9 cellular contexts compared by ENCODE assay signal in the genomic region with DNA sequence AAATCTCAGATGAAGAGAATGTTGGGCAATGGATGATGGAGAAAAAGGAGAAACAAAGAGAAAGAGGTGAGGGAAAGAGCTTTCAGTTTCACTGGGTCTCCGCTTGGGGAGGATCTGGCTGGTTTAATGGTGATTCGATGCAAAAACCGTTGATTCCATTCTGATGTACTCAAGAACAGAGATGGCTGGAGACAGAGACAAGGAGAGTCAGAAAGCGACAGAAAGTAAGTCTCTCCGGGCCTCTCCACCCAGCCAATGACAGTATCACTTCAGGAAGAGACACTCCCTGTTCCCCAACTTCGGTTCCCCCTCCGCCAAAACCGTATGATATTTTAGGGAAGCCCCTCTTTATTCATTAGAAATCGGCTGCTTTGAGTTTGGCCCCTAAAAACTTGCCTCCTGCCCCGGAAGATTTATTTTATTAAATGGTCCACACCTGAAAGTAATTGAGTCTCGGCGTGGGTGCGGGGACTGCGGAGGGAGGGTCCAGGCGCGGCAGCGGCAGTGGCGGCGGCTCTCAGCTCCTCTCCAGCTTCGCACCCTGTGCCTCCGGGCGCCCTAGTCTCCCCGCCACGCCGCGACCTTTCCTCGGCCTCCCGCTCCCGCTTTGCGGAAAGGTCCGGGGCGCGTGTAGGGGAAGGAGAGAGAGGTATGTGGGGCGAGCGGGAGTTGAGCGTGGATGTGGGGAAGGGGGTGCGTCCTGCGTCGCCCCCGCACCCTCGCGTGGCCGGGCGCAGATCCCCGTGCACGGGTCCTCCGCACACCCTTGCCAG. TPM values are rescaled to one million over a fixed set of nuclear protein-coding genes. Genes with fewer than 3 reads are reported as not detected.
DNase-seq lines count a peak whose midpoint lies in the region; ATAC-seq, FAIRE-seq and TF ChIP-seq lines count a peak whose summit lies in the region.
"Had no signal": no experiment of that assay in that cellular context is flagged by ENCODE, and none has a peak within 500 bp of the region (broad histone marks: within the 10 kb centered on the region; RNA-seq: fewer than 3 reads in every experiment).

No MANE protein-coding gene starts in this region.

- H3K9me3 ChIP-seq in A673 (ENCODE audit: low read depth, low read length, poor library complexity, severe bottlenecking): no peaks in the 10 kb centered on the region
- no peaks in the 10 kb centered on the region for H3K9me3 ChIP-seq in endothelial cell of umbilical vein (replicated peaks; ENCODE audit: control insufficient read depth, insufficient read depth, low read length)
- H3K9me3 ChIP-seq in PC-9 (ENCODE audit: insufficient read depth, low read depth): no peaks in the 10 kb centered on the region

- peak overlapping the region; percentile 59 to 72 (median 71) for H3K4me3 Mint-ChIP-seq in nephron

- H3K9me1 ChIP-seq in endothelial cell of umbilical vein (replicated peaks; ENCODE audit: control insufficient read depth, extremely low read depth, insufficient read depth, low read length): no peaks in the 10 kb centered on the region

- H3K27me3 Mint-ChIP-seq in nephron (ENCODE audit: low read depth): peaks cover 91% of the 10 kb centered on the region

- H3K9me2 ChIP-seq in PC-9 (ENCODE audit: insufficient read depth): no peaks in the 10 kb centered on the region

- intact Hi-C loops in A673 (cut with micrococcal nuclease; ENCODE audit: unreplicated experiment): no loop called here
- intact Hi-C loops in endothelial cell of umbilical vein (cut with micrococcal nuclease): no loop called here
- intact Hi-C loops in PC-9 (cut with micrococcal nuclease; ENCODE audit: unreplicated experiment): no loop called here

- CTCF ChIA-PET in A673 (lab: Charles Lee): no interaction called here
- CTCF ChIA-PET in endothelial cell of umbilical vein (lab: Charles Lee): interaction anchor here (1.8 to 2.0 kb wide), 2 partner anchors 8 to 15 kb away, joined by 4 to 6 read pairs; no protein-coding TSS in a partner anchor
- CTCF ChIA-PET in PC-9 (lab: Charles Lee): no interaction called here

- H3K4me2 ChIP-seq in endothelial cell of umbilical vein (ENCODE audit: insufficient read depth, low read length): peak overlapping the region; percentile 70
- H3K4me2 ChIP-seq in PC-9: no peak overlapping the region

- H3F3A ChIP-seq in PC-9 (ENCODE audit: insufficient read depth, low read depth): peaks cover 27% of the 10 kb centered on the region

- FAIRE-seq in endothelial cell of umbilical vein (lab: Jason Lieb, UNC) (no peak), HTR-8/SVneo (lab: Jason Lieb, UNC) (no peak)

- no peaks in the 10 kb centered on the region for H3K79me2 ChIP-seq in endothelial cell of umbilical vein (ENCODE audit: control insufficient read depth, insufficient read depth, low read length)
- no peaks in the 10 kb centered on the region for H3K79me2 ChIP-seq in PC-9 (ENCODE audit: low read depth)

- H3K36me3 Mint-ChIP-seq in nephron (ENCODE audit: low read depth): no peaks in the 10 kb centered on the region

- H3K27me3 ChIP-seq in A673 (replicated peaks; ENCODE audit: insufficient read depth, low read depth, low read length, poor library complexity) (peaks cover 60% of the 10 kb centered on the region), endothelial cell of umbilical vein (ENCODE audit: control insufficient read depth in 2 of 2, insufficient read depth in 2 of 2, low read length in 2 of 2) (peaks cover 56 to 58% of the 10 kb centered on the region in 2 experiments), PC-9 (ENCODE audit: insufficient read depth, low read depth) (no peaks in the 10 kb centered on the region)

- no peak overlapping the region for H2AFZ ChIP-seq in endothelial cell of umbilical vein (ENCODE audit: low read depth, low read length)
- no peak overlapping the region for H2AFZ ChIP-seq in PC-9

- no peaks in the 10 kb centered on the region for H3K9me3 Mint-ChIP-seq in nephron

- H3K4me1 ChIP-seq in A673 (ENCODE audit: insufficient read depth, low read length, poor library complexity, severe bottlenecking): peaks cover 17% of the 10 kb centered on the region
- H3K4me1 ChIP-seq in endothelial cell of umbilical vein (ENCODE audit: control insufficient read depth, extremely low read depth, insufficient read depth, low read length): peaks cover 6% of the 10 kb centered on the region
- H3K4me1 ChIP-seq in PC-9 (replicated peaks; ENCODE audit: insufficient read depth): peaks cover 37% of the 10 kb centered on the region
- H3K4me1 ChIP-seq: foreskin keratinocyte had no signal

- H4K20me1 ChIP-seq in endothelial cell of umbilical vein (replicated peaks; ENCODE audit: control insufficient read depth, extremely low read depth, insufficient read depth, low read length) (no peaks in the 10 kb centered on the region), PC-9 (ENCODE audit: insufficient read depth) (no peaks in the 10 kb centered on the region)

- POLR2A ChIA-PET in A673 (lab: Charles Lee; ENCODE audit: low non-redundant PET) (no interaction called here), endothelial cell of umbilical vein (lab: Charles Lee) (no interaction called here), PC-9 (lab: Charles Lee; ENCODE audit: unreplicated experiment) (no interaction called here)

- peak; percentile 17 for ATAC-seq in HG03432 (IDR thresholded peaks at IDR 0.05; ENCODE audit: unreplicated experiment)

- H3K9ac ChIP-seq in endothelial cell of umbilical vein (replicated peaks; ENCODE audit: extremely low read depth, insufficient read depth, low read length): no peak overlapping the region

- TF ChIP-seq CTCF in A673 (conservative IDR thresholded peaks at IDR 0.05; ENCODE audit: low read depth, low read length) (no peak), endothelial cell of umbilical vein (IDR thresholded peaks at IDR 0.05; ENCODE audit: extremely low read depth in 1 of 2, insufficient read depth in 1 of 2, low read depth in 1 of 2, low read length in 2 of 2) (no peak), nephron (IDR thresholded peaks at IDR 0.05; ENCODE audit: unreplicated experiment in 3 of 3) (no peak), PC-9 (conservative IDR thresholded peaks at IDR 0.05) (no peak)

- H3K4me3 ChIP-seq in A673 (ENCODE audit: low read depth, low read length, poor library complexity, severe bottlenecking) (peak overlapping the region; percentile 45), endothelial cell of umbilical vein (replicated peaks in 1 of 3; ENCODE audit: insufficient read depth in 1 of 3, low read depth in 1 of 3, low read length in 3 of 3) (no peak overlapping the region), PC-9 (no peak overlapping the region)

- no peak for TF ChIP-seq POLR2A in endothelial cell of umbilical vein (IDR thresholded peaks at IDR 0.05; ENCODE audit: low read depth, low read length)

- H3K36me3 ChIP-seq in A673 (ENCODE audit: insufficient read depth, low read length, poor library complexity, severe bottlenecking) (no peaks in the 10 kb centered on the region), endothelial cell of umbilical vein (ENCODE audit: control insufficient read depth in 2 of 2, extremely low read depth in 1 of 2, insufficient read depth in 2 of 2, low read length in 2 of 2) (no peaks in the 10 kb centered on the region), PC-9 (ENCODE audit: low read depth) (no peaks in the 10 kb centered on the region)

- peaks cover 22% of the 10 kb centered on the region for H3K4me1 Mint-ChIP-seq in nephron

- BruUV-seq in A673 (replicated peaks; lab: Mats Ljungman, UMichigan) (no TSS peak), endothelial cell of umbilical vein (replicated peaks; lab: Mats Ljungman, UMichigan) (no TSS peak), PC-9 (replicated peaks; lab: Mats Ljungman, UMichigan) (no TSS peak)

- no peak for DNase-seq in A673 (ENCODE audit: low spot score)
- DNase-seq in endothelial cell of umbilical vein (ENCODE audit: low read depth, low spot score): no peak
- DNase-seq in HTR-8/SVneo (ENCODE audit: insufficient read length, low spot score): no peak
- DNase-seq in PC-9: no peak
- no peak for DNase-seq in kidney glomerular epithelial cell (lab: John Stamatoyannopoulos, UW)
- DNase-seq in COLO668 (lab: John Stamatoyannopoulos, UW; ENCODE audit: unreplicated experiment): no peak
- DNase-seq: foreskin keratinocyte had no signal

- no peak overlapping the region for H3K27ac Mint-ChIP-seq in nephron

- H3K27ac ChIP-seq in A673 (ENCODE audit: low read depth, low read length, poor library complexity, severe bottlenecking) (no peak overlapping the region), endothelial cell of umbilical vein (ENCODE audit: insufficient read depth, low read depth, low read length) (no peak overlapping the region), PC-9 (no peak overlapping the region)
- H3K27ac ChIP-seq: foreskin keratinocyte had no signal

- dilution Hi-C loops in endothelial cell of umbilical vein (cut with MboI; ENCODE audit: extremely low pct_ligation_motif_present, low sequenced_read_pairs): no loop called here

RNA-seq across cellular contexts. Expression of a gene that starts 13.2 kb away (rescaled TPM):
- 0.81 and 0.84 TPM in 2 replicates for total RNA-seq in A673 (2021)
- not detected in 2 replicates for total RNA-seq in endothelial cell of umbilical vein
- polyA plus RNA-seq in endothelial cell of umbilical vein: not detected in 2 replicates
- not detected in 2 replicates for polyA plus RNA-seq in endothelial cell of umbilical vein (2011; cell fraction: cytosol; rRNA removed)
- not detected in 2 replicates for polyA plus RNA-seq in endothelial cell of umbilical vein (2011; cell fraction: nucleus; rRNA removed)
- not detected in 2 replicates for polyA plus RNA-seq in endothelial cell of umbilical vein (2012)
- polyA minus RNA-seq in endothelial cell of umbilical vein: not detected in 2 replicates
- not detected for polyA minus RNA-seq in endothelial cell of umbilical vein (2011; cell fraction: cytosol; rRNA and poly(A)+ RNA removed)
- polyA minus RNA-seq in endothelial cell of umbilical vein (2011; cell fraction: nucleus; rRNA and poly(A)+ RNA removed): not detected in 2 replicates
- total RNA-seq in PC-9 (2021): not detected in 2 replicates
- total RNA-seq: foreskin keratinocyte had no signal
- polyA plus RNA-seq: foreskin keratinocyte had no signal

RNA-seq across cellular contexts. Expression of a gene that starts 28.6 kb away (rescaled TPM):
- not detected in 2 replicates for total RNA-seq in A673 (2021)
- not detected in 2 replicates for total RNA-seq in endothelial cell of umbilical vein
- not detected in 2 replicates for polyA plus RNA-seq in endothelial cell of umbilical vein
- not detected in 2 replicates for polyA plus RNA-seq in endothelial cell of umbilical vein (2011; cell fraction: cytosol; rRNA removed)
- not detected in 2 replicates for polyA plus RNA-seq in endothelial cell of umbilical vein (2011; cell fraction: nucleus; rRNA removed)
- not detected in 2 replicates for polyA plus RNA-seq in endothelial cell of umbilical vein (2012)
- not detected in 2 replicates for polyA minus RNA-seq in endothelial cell of umbilical vein
- polyA minus RNA-seq in endothelial cell of umbilical vein (2011; cell fraction: cytosol; rRNA and poly(A)+ RNA removed): not detected
- not detected in 2 replicates for polyA minus RNA-seq in endothelial cell of umbilical vein (2011; cell fraction: nucleus; rRNA and poly(A)+ RNA removed)
- total RNA-seq in PC-9 (2021): 0.24 and 0.28 TPM in 2 replicates
- total RNA-seq: foreskin keratinocyte had no signal
- polyA plus RNA-seq: foreskin keratinocyte had no signal

RNA-seq across cellular contexts. Expression of a gene that starts 49.2 kb away (rescaled TPM):
- total RNA-seq in A673 (2021): 57.7 and 59.6 TPM in 2 replicates
- total RNA-seq in endothelial cell of umbilical vein: 38.9 and 42.1 TPM in 2 replicates
- 26.2 and 26.9 TPM in 2 replicates for polyA plus RNA-seq in endothelial cell of umbilical vein
- polyA plus RNA-seq in endothelial cell of umbilical vein (2011; cell fraction: cytosol; rRNA removed): 25.8 and 26.3 TPM in 2 replicates
- polyA plus RNA-seq in endothelial cell of umbilical vein (2011; cell fraction: nucleus; rRNA removed): 141 and 160 TPM in 2 replicates
- polyA plus RNA-seq in endothelial cell of umbilical vein (2012): 23.4 and 26.1 TPM in 2 replicates
- 65.0 and 69.7 TPM in 2 replicates for polyA minus RNA-seq in endothelial cell of umbilical vein
- polyA minus RNA-seq in endothelial cell of umbilical vein (2011; cell fraction: cytosol; rRNA and poly(A)+ RNA removed): 21.3 TPM
- polyA minus RNA-seq in endothelial cell of umbilical vein (2011; cell fraction: nucleus; rRNA and poly(A)+ RNA removed): 55.6 and 66.4 TPM in 2 replicates
- total RNA-seq in PC-9 (2021): 32.1 and 36.5 TPM in 2 replicates
